Comparison of ENCODE assay signal across 8 cellular contexts in genomic region chr12:112992541-112993398, GRCh38. TPM values are rescaled to one million over a fixed set of nuclear protein-coding genes. Genes with fewer than 3 reads are reported as not detected.
DNase-seq lines count a peak whose midpoint lies in the region; ATAC-seq, FAIRE-seq and TF ChIP-seq lines count a peak whose summit lies in the region.

No MANE protein-coding gene starts in this region.

- ATAC-seq in GM23338: peak; percentile 77
- peak; percentile 61 for ATAC-seq in stimulated activated naive CD8-positive, alpha-beta T cell treated with anti-CD3 and anti-CD28 coated beads, Interleukin-15, amount 100 ng/mL, for 72 hours
- no peak for ATAC-seq in HG02981 (IDR thresholded peaks at IDR 0.05; ENCODE audit: unreplicated experiment)

- H3K23ac ChIP-seq in H1 (ENCODE audit: insufficient read length) (no peak overlapping the region), mesendoderm (ENCODE audit: low read length) (no peak overlapping the region)

- WGBS in H1 (ENCODE audit: extremely low coverage in 1 of 2, insufficient coverage in 1 of 2, insufficient read length in 1 of 2, insufficient replicate concordance in 2 of 2, low coverage in 1 of 2, low lambda C conversion rate in 2 of 2, missing lambda C conversion rate in 1 of 2), 2 experiments: 3% methylated on average over 2 of the region's 2 CpGs; no CpG with 5 or more reads in 1 of the 2 experiments
- WGBS in mesendoderm (ENCODE audit: extremely low coverage, insufficient coverage, low lambda C conversion rate): no CpG with 5 or more reads among the region's 2 CpGs

- H3F3A ChIP-seq in GM23338 (replicated peaks; ENCODE audit: low read depth): 0 out of 2 replicates have a peak, but pooled peaks cover 4% of the 10 kb centered on the region

- H3K9ac ChIP-seq in H1 (replicated peaks in 1 of 4; ENCODE audit: extremely low read depth in 1 of 4, low read depth in 3 of 4, low read length in 3 of 4) (no peak overlapping the region), mesendoderm (ENCODE audit: low read length) (no peak overlapping the region)

- peaks cover 8% of the 10 kb centered on the region; the same call in 2 of the 3 replicates for H3K9me3 Mint-ChIP-seq in GM23338
- H3K9me3 Mint-ChIP-seq in stimulated activated naive CD8-positive, alpha-beta T cell treated with anti-CD3 and anti-CD28 coated beads, Interleukin-15, amount 100 ng/mL, for 72 hours: peaks cover 4 to 11% of the 10 kb centered on the region in 2 donors

- DNase-seq in AG20443 (ENCODE audit: low spot score): peak; percentile 84
- peak; percentile 84 for DNase-seq in GM23338 (ENCODE audit: low spot score)
- DNase-seq in NCI-H69 (lab: John Stamatoyannopoulos, UW): peak; percentile 77
- DNase-seq in activated CD4-positive, alpha-beta T cell treated with anti-CD3 and anti-CD28 coated beads, Interleukin-2, amount 50 U/mL, for 4 hours: peak; percentile 64 to 68
- peak; percentile 29 to 91 for DNase-seq in H1 (ENCODE audit: low read depth in 1 of 2, low spot score in 2 of 2)
- DNase-seq in mesendoderm: peak; percentile 72
- peak; percentile 42 to 58 for DNase-seq in stimulated activated naive CD8-positive, alpha-beta T cell treated with anti-CD3 and anti-CD28 coated beads, Interleukin-15, amount 100 ng/mL, for 72 hours

- TF ChIP-seq CTCF in GM23338 (conservative IDR thresholded peaks at IDR 0.05; ENCODE audit: low read depth in 2 of 2) (peak; percentile 99 to 100), H1 (IDR thresholded peaks at IDR 0.05; ENCODE audit: control extremely low read depth in 1 of 3, insufficient read depth in 1 of 3, low read depth in 1 of 3, low read length in 3 of 3) (peak; percentile 90 to 99 (median 99))

- no peak for TF ChIP-seq EP300 in H1 (IDR thresholded peaks at IDR 0.05; ENCODE audit: borderline replicate concordance in 1 of 2, low read depth in 2 of 2, low read length in 2 of 2)

- no peak overlapping the region for H3K27ac Mint-ChIP-seq in GM23338
- no peak overlapping the region for H3K27ac Mint-ChIP-seq in stimulated activated naive CD8-positive, alpha-beta T cell treated with anti-CD3 and anti-CD28 coated beads, Interleukin-15, amount 100 ng/mL, for 72 hours

- H3K27me3 Mint-ChIP-seq in GM23338 (ENCODE audit: insufficient read depth, low read depth, poor library complexity): peaks cover 2% of the 10 kb centered on the region
- H3K27me3 Mint-ChIP-seq in stimulated activated naive CD8-positive, alpha-beta T cell treated with anti-CD3 and anti-CD28 coated beads, Interleukin-15, amount 100 ng/mL, for 72 hours: no peaks in the 10 kb centered on the region

- peaks cover 5% of the 10 kb centered on the region; the same call in 1 of the 3 replicates for H3K36me3 Mint-ChIP-seq in GM23338 (ENCODE audit: low read depth)

- H2BK15ac ChIP-seq in H1 (ENCODE audit: low read length): no peak overlapping the region
- no peak overlapping the region for H2BK15ac ChIP-seq in mesendoderm (replicated peaks; ENCODE audit: low read depth)

- H3K27ac ChIP-seq in GM23338 (ENCODE audit: low read depth) (no peak overlapping the region), H1 (ENCODE audit: low read depth, low read length) (no peak overlapping the region), mesendoderm (ENCODE audit: low read depth, low read length) (no peak overlapping the region)

- H3K4me2 ChIP-seq in GM23338: no peak overlapping the region
- no peak overlapping the region for H3K4me2 ChIP-seq in H1 (ENCODE audit: insufficient read depth in 1 of 2, low read depth in 2 of 2, low read length in 2 of 2)
- no peak overlapping the region for H3K4me2 ChIP-seq in mesendoderm (ENCODE audit: low read length)

- no peaks in the 10 kb centered on the region; the same call in 1 of the 2 replicates for H3K9me2 ChIP-seq in GM23338 (ENCODE audit: insufficient read depth)

- H3K56ac ChIP-seq in H1 (replicated peaks; ENCODE audit: insufficient read length, low read depth, low read length) (no peak overlapping the region), mesendoderm (ENCODE audit: low read length) (no peak overlapping the region)

- H3K9me3 ChIP-seq in H1 (ENCODE audit: insufficient read depth in 2 of 2, low read depth in 1 of 2, low read length in 1 of 2): no peaks in the 10 kb centered on the region; a peak in 1 of 4 replicates

- H3K18ac ChIP-seq in H1 (ENCODE audit: extremely low read depth, low read length): no peak overlapping the region
- no peak overlapping the region for H3K18ac ChIP-seq in mesendoderm (ENCODE audit: low read length)

- H2AK5ac ChIP-seq in H1 (ENCODE audit: low read depth, low read length) (no peak overlapping the region), mesendoderm (ENCODE audit: low read length) (no peak overlapping the region)

- no peak overlapping the region for H4K5ac ChIP-seq in H1 (ENCODE audit: insufficient read length, low read depth, low read length)
- H4K5ac ChIP-seq in mesendoderm (ENCODE audit: low read length): no peak overlapping the region

- no peak overlapping the region for H2BK120ac ChIP-seq in H1 (replicated peaks; ENCODE audit: low read depth, low read length)
- H2BK120ac ChIP-seq in mesendoderm (ENCODE audit: low read depth, low read length): no peak overlapping the region

- no peaks in the 10 kb centered on the region; the same call in 1 of the 2 replicates for H3K23me2 ChIP-seq in H1 (ENCODE audit: low read depth, low read length)

- no peak overlapping the region for H2BK12ac ChIP-seq in H1 (ENCODE audit: low read depth, low read length)

- no peak overlapping the region for H3K14ac ChIP-seq in H1 (ENCODE audit: insufficient read length)

- H2BK20ac ChIP-seq in H1 (ENCODE audit: low read length): no peak overlapping the region

- H3K79me2 ChIP-seq in GM23338 (replicated peaks; ENCODE audit: insufficient read depth) (no peaks in the 10 kb centered on the region), H1 (ENCODE audit: control insufficient read depth in 1 of 2, insufficient read depth in 2 of 2, low read length in 2 of 2) (no peaks in the 10 kb centered on the region), mesendoderm (ENCODE audit: control insufficient read depth, insufficient read depth, low read length) (no peaks in the 10 kb centered on the region)

- H3K36me3 ChIP-seq in GM23338 (ENCODE audit: insufficient read depth): no peaks in the 10 kb centered on the region
- H3K36me3 ChIP-seq in H1 (ENCODE audit: control insufficient read depth in 2 of 4, insufficient read depth in 4 of 4, low read length in 3 of 4): no peaks in the 10 kb centered on the region
- H3K36me3 ChIP-seq in mesendoderm (ENCODE audit: control insufficient read depth, insufficient read depth, low read length): no peaks in the 10 kb centered on the region

- H2BK5ac ChIP-seq in H1 (ENCODE audit: low read depth, low read length) (no peak overlapping the region), mesendoderm (ENCODE audit: low read length) (no peak overlapping the region)

- FAIRE-seq in H1 (lab: Jason Lieb, UNC): peak; percentile 96

- H3K27me3 ChIP-seq in GM23338 (ENCODE audit: insufficient read depth) (no peaks in the 10 kb centered on the region), H1 (replicated peaks in 1 of 4; ENCODE audit: control insufficient read depth in 3 of 4, extremely low read depth in 1 of 4, insufficient read depth in 3 of 4, low read length in 3 of 4) (no peaks in the 10 kb centered on the region), mesendoderm (ENCODE audit: insufficient read depth, low read length, poor library complexity) (no peaks in the 10 kb centered on the region)

- peak; percentile 89 to 93 for TF ChIP-seq RAD21 in H1 (IDR thresholded peaks at IDR 0.05 in 1 of 2, conservative IDR thresholded peaks at IDR 0.05 in 1 of 2; ENCODE audit: low read depth in 2 of 2, low read length in 2 of 2)

- H3K4me3 Mint-ChIP-seq in GM23338: no peak overlapping the region
- H3K4me3 Mint-ChIP-seq in stimulated activated naive CD8-positive, alpha-beta T cell treated with anti-CD3 and anti-CD28 coated beads, Interleukin-15, amount 100 ng/mL, for 72 hours: no peak overlapping the region

- H4K8ac ChIP-seq in H1 (ENCODE audit: extremely low read depth, insufficient read depth, low read length) (no peak overlapping the region), mesendoderm (ENCODE audit: low read depth, low read length) (no peak overlapping the region)

- POLR2A ChIA-PET in H1 (lab: Charles Lee; ENCODE audit: partially characterized antibody): no interaction called here

- H3K4ac ChIP-seq in H1 (replicated peaks; ENCODE audit: insufficient read length, low read depth, low read length) (no peak overlapping the region), mesendoderm (ENCODE audit: low read depth, low read length) (no peak overlapping the region)

- no peak overlapping the region for H4K91ac ChIP-seq in H1 (replicated peaks; ENCODE audit: insufficient read length, low read length)

- H3K79me1 ChIP-seq in H1 (ENCODE audit: low read depth, low read length): no peaks in the 10 kb centered on the region
- H3K79me1 ChIP-seq in mesendoderm (ENCODE audit: low read length): no peaks in the 10 kb centered on the region

- no peak overlapping the region for H2AFZ ChIP-seq in GM23338
- no peak overlapping the region for H2AFZ ChIP-seq in H1 (ENCODE audit: low read length)

- H3K4me1 Mint-ChIP-seq in GM23338: peaks cover 14% of the 10 kb centered on the region
- H3K4me1 Mint-ChIP-seq in stimulated activated naive CD8-positive, alpha-beta T cell treated with anti-CD3 and anti-CD28 coated beads, Interleukin-15, amount 100 ng/mL, for 72 hours: peaks cover 16% of the 10 kb centered on the region

- no peaks in the 10 kb centered on the region for H4K20me1 ChIP-seq in GM23338 (replicated peaks; ENCODE audit: insufficient read depth)
- H4K20me1 ChIP-seq in H1 (replicated peaks in 1 of 2; ENCODE audit: control insufficient read depth in 1 of 2, insufficient read depth in 2 of 2, low read length in 2 of 2): no peaks in the 10 kb centered on the region

- CTCF ChIA-PET in H1 (lab: Charles Lee; ENCODE audit: partially characterized antibody): interaction anchor here (0.6 to 15.8 kb wide), 86 partner anchors 9 to 1457 kb away, joined by 3 to 202 read pairs (median 5); partner anchors contain the start of genes CFAP73 and OAS2

- TF ChIP-seq POLR2A in H1 (IDR thresholded peaks at IDR 0.05; ENCODE audit: control extremely low read depth in 1 of 2, low read depth in 2 of 2, low read length in 2 of 2): no peak

- H3K4me1 ChIP-seq in GM23338 (ENCODE audit: insufficient read depth) (peaks cover 22% of the 10 kb centered on the region; the same call in 1 of the 2 replicates), H1 (replicated peaks in 1 of 4; ENCODE audit: control insufficient read depth in 3 of 4, insufficient read depth in 4 of 4, low read length in 3 of 4) (no peaks in the 10 kb centered on the region; a peak in 1 of 7 replicates), mesendoderm (ENCODE audit: control insufficient read depth, low read depth, low read length) (peaks cover 2% of the 10 kb centered on the region)

- H3K4me3 ChIP-seq in GM23338 (no peak overlapping the region), H1 (ENCODE audit: extremely low read depth in 1 of 4, insufficient read depth in 2 of 4, low read depth in 3 of 4, low read length in 4 of 4) (no peak overlapping the region), mesendoderm (ENCODE audit: low read length) (no peak overlapping the region)

RNA-seq across cellular contexts. Expression of gene OAS2, which starts 14.5 kb away (rescaled TPM):
- not detected in 2 replicates for total RNA-seq in GM23338 (2014; rRNA removed; shearing (Covaris generic))
- polyA plus RNA-seq in GM23338 (2016; fragmentation: Nextera tagmentation; extraction: Ambion mirVana): 0.10 TPM in 2 replicates
- not detected in 2 replicates for total RNA-seq in H1 (2021; fragmentation: NEBNext Ultra II Directional; extraction: Animal tissue kit (Norgen Biotek cat#: 25700))
- 0.06 TPM in 1 of 2 replicates, not detected in the other for polyA plus RNA-seq in H1 (2011; rRNA removed)
- polyA plus RNA-seq in H1 (2011; cell fraction: cytosol; rRNA removed): not detected
- not detected for polyA plus RNA-seq in H1 (2011; cell fraction: nucleus; rRNA removed)
- 0.06 to 0.20 TPM in 2 of 4 replicates, not detected in the others for polyA plus RNA-seq in H1 (2012, experiment 1 of 2)
- not detected for polyA plus RNA-seq in H1 (2012, experiment 2 of 2)
- 0.02 TPM for polyA plus RNA-seq in H1 (2013, experiment 1 of 2)
- 0.06 TPM for polyA plus RNA-seq in H1 (2013, experiment 2 of 2)
- polyA minus RNA-seq in H1 (2011; rRNA and poly(A)+ RNA removed): 0.06 and 0.07 TPM in 2 replicates
- not detected for polyA minus RNA-seq in H1 (2011; cell fraction: cytosol; rRNA and poly(A)+ RNA removed)
- polyA minus RNA-seq in H1 (2011; cell fraction: nucleus; rRNA and poly(A)+ RNA removed): not detected
- 0.03 TPM for polyA plus RNA-seq in mesendoderm (2013, experiment 1 of 2)
- polyA plus RNA-seq in mesendoderm (2013, experiment 2 of 2): 0.06 TPM

RNA-seq across cellular contexts. Expression of gene OAS3, which starts 54.5 kb away (rescaled TPM):
- 1.4 and 2.6 TPM in 2 replicates for total RNA-seq in GM23338 (2014; rRNA removed; shearing (Covaris generic))
- 0.21 and 0.27 TPM in 2 replicates for polyA plus RNA-seq in GM23338 (2016; fragmentation: Nextera tagmentation; extraction: Ambion mirVana)
- 0.73 and 1.1 TPM in 2 replicates for total RNA-seq in H1 (2021; fragmentation: NEBNext Ultra II Directional; extraction: Animal tissue kit (Norgen Biotek cat#: 25700))
- polyA plus RNA-seq in H1 (2011; rRNA removed): 3.7 and 4.3 TPM in 2 replicates
- 1.8 TPM for polyA plus RNA-seq in H1 (2011; cell fraction: cytosol; rRNA removed)
- 3.3 TPM for polyA plus RNA-seq in H1 (2011; cell fraction: nucleus; rRNA removed)
- polyA plus RNA-seq in H1 (2012, experiment 1 of 2): 1.1 to 2.0 TPM (median 1.6 TPM) in 4 replicates
- 0.89 TPM for polyA plus RNA-seq in H1 (2012, experiment 2 of 2)
- 0.49 TPM for polyA plus RNA-seq in H1 (2013, experiment 1 of 2)
- polyA plus RNA-seq in H1 (2013, experiment 2 of 2): 0.42 TPM
- 3.6 and 9.5 TPM in 2 replicates for polyA minus RNA-seq in H1 (2011; rRNA and poly(A)+ RNA removed)
- polyA minus RNA-seq in H1 (2011; cell fraction: cytosol; rRNA and poly(A)+ RNA removed): 3.4 TPM
- polyA minus RNA-seq in H1 (2011; cell fraction: nucleus; rRNA and poly(A)+ RNA removed): 2.7 TPM
- 0.39 TPM for polyA plus RNA-seq in mesendoderm (2013, experiment 1 of 2)
- polyA plus RNA-seq in mesendoderm (2013, experiment 2 of 2): 0.46 TPM
